Comparison of ENCODE assay signal across 1 cellular context in the genomic region with DNA sequence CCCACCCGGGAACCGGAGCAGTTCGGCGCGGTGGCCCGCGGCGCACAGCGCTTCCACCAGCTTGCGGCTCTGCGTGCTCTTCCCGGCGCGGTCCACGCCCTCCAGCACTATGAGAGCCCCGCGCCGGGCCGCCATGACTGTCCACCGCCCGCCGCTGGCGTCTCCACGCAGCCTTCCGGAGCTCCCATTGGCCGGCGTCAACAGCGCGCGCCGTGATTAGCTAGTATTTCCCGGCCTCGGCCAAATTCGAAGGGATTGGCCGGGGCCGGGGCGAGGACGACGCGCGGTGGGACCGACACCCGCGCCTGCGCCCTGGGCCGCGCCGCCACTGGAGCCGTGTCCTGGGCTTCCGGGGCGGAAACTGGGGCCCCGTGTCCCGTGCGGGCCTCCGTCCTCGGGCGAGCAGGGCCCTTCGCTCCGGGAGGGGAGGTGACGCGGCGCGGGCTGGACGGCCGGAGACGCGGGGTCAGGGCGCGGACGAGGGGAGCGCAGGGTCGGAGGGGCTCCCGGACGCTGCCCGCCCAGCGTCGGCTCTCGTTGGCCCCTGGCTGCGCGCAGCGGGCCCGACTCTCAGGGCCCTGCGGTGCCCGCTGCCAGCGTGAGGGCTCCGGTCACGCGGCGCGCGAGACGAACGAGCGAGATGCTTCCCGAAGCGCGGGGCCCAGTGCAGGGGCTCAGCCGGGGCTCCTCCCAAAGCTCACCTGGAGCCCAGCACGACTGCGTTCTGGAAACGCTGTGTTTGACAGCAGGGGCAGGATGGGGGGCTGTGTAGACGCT.
TF ChIP-seq lines count a peak whose summit lies in the region.

A gene with protein sequence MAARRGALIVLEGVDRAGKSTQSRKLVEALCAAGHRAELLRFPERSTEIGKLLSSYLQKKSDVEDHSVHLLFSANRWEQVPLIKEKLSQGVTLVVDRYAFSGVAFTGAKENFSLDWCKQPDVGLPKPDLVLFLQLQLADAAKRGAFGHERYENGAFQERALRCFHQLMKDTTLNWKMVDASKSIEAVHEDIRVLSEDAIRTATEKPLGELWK (minus strand): TSS at position 167 of the 777 bp plus-strand sequence. CDS start 32 bp downstream, at position 135.

TF ChIP-seq in GM12878, 131 proteins besides CTCF, POLR2A, EP300 and RAD21 (continued from another document and continues in another):
- no peak for TF ChIP-seq SKIL (IDR thresholded peaks at IDR 0.05; ENCODE audit: low read depth, poor library complexity, severe bottlenecking)
- TF ChIP-seq SP1 (IDR thresholded peaks at IDR 0.05; ENCODE audit: low read depth, low read length) = peak; percentile 77
- peak; percentile 50 to 94; a peak in 3 of 4 replicates for TF ChIP-seq BHLHE40 (IDR thresholded peaks at IDR 0.05; ENCODE audit: borderline replicate concordance in 1 of 2, low read depth in 2 of 2, low read length in 1 of 2)
- TF ChIP-seq, protein P1, sequence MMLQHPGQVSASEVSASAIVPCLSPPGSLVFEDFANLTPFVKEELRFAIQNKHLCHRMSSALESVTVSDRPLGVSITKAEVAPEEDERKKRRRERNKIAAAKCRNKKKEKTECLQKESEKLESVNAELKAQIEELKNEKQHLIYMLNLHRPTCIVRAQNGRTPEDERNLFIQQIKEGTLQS (IDR thresholded peaks at IDR 0.05; ENCODE audit: borderline replicate concordance, extremely low read depth, low read depth, low read length) = no peak
- TF ChIP-seq ZBTB40 (IDR thresholded peaks at IDR 0.05; ENCODE audit: borderline replicate concordance) = no peak
- TF ChIP-seq CHD4 (IDR thresholded peaks at IDR 0.05) = no peak
- no peak for TF ChIP-seq EZH2 (IDR thresholded peaks at IDR 0.05; ENCODE audit: borderline replicate concordance, control insufficient read depth, low read depth, low read length)
- TF ChIP-seq PRDM15 (CRISPR knock-in tag; IDR thresholded peaks at IDR 0.05) = no peak
- peak; percentile 80 for TF ChIP-seq ZSCAN29 (IDR thresholded peaks at IDR 0.05)
- no peak for TF ChIP-seq CBX5 (IDR thresholded peaks at IDR 0.05; ENCODE audit: low read depth)
- no peak for TF ChIP-seq NBN (IDR thresholded peaks at IDR 0.05)
- TF ChIP-seq ZNF274 (IDR thresholded peaks at IDR 0.05; ENCODE audit: insufficient read depth, insufficient read length) = no peak
- no peak for TF ChIP-seq ZNF384 (IDR thresholded peaks at IDR 0.05; ENCODE audit: borderline replicate concordance, low read depth, low read length)
- TF ChIP-seq IRF5 (IDR thresholded peaks at IDR 0.05; ENCODE audit: borderline replicate concordance) = no peak
- TF ChIP-seq SUPT20H (IDR thresholded peaks at IDR 0.05; ENCODE audit: borderline replicate concordance, control insufficient read depth, low read depth, low read length) = no peak
- TF ChIP-seq RCOR1 (conservative IDR thresholded peaks at IDR 0.05; ENCODE audit: low read depth, low read length) = 0 out of 2 replicates have a peak, but pooled peaks have one; percentile 35
- peak; percentile 54; the same call in 1 of the 2 replicates for TF ChIP-seq NFXL1 (IDR thresholded peaks at IDR 0.05; ENCODE audit: borderline replicate concordance)
- TF ChIP-seq RB1 (IDR thresholded peaks at IDR 0.05; ENCODE audit: borderline replicate concordance) = no peak; the same call in 1 of the 2 replicates
- TF ChIP-seq GABPA (IDR thresholded peaks at IDR 0.05; ENCODE audit: low read depth) = peak; percentile 43; the same call in 1 of the 2 replicates
- TF ChIP-seq PAX8 (IDR thresholded peaks at IDR 0.05) = no peak
- no peak for TF ChIP-seq USF1 (IDR thresholded peaks at IDR 0.05; ENCODE audit: borderline replicate concordance, extremely low read length, insufficient read depth, low read depth, low read length)
- TF ChIP-seq LARP7 (IDR thresholded peaks at IDR 0.05) = peak; percentile 96
- peak; percentile 7 to 73; a peak in 2 of 3 replicates for TF ChIP-seq EGR1 (IDR thresholded peaks at IDR 0.05; ENCODE audit: borderline replicate concordance in 1 of 2, low read depth in 2 of 2, low read length in 2 of 2)
- peak; percentile 37; the same call in 1 of the 2 replicates for TF ChIP-seq ZNF217 (IDR thresholded peaks at IDR 0.05)
- TF ChIP-seq HDAC6 (IDR thresholded peaks at IDR 0.05; ENCODE audit: unreplicated experiment) = no peak
- TF ChIP-seq, protein P2, sequence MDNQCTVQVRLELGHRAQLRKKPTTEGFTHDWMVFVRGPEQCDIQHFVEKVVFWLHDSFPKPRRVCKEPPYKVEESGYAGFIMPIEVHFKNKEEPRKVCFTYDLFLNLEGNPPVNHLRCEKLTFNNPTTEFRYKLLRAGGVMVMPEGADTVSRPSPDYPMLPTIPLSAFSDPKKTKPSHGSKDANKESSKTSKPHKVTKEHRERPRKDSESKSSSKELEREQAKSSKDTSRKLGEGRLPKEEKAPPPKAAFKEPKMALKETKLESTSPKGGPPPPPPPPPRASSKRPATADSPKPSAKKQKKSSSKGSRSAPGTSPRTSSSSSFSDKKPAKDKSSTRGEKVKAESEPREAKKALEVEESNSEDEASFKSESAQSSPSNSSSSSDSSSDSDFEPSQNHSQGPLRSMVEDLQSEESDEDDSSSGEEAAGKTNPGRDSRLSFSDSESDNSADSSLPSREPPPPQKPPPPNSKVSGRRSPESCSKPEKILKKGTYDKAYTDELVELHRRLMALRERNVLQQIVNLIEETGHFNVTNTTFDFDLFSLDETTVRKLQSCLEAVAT (IDR thresholded peaks at IDR 0.05) = no peak
- peak; percentile 76 for TF ChIP-seq MYC (IDR thresholded peaks at IDR 0.05; ENCODE audit: insufficient read depth, insufficient read length, insufficient replicate concordance, low read length, severe bottlenecking)
- TF ChIP-seq ESRRA (IDR thresholded peaks at IDR 0.05; ENCODE audit: low read length) = no peak
- no peak for TF ChIP-seq NFIC (IDR thresholded peaks at IDR 0.05; ENCODE audit: low read depth, low read length)
- TF ChIP-seq ZNF207 (IDR thresholded peaks at IDR 0.05; ENCODE audit: borderline replicate concordance) = peak; percentile 82
- no peak for TF ChIP-seq RUNX3 (IDR thresholded peaks at IDR 0.05; ENCODE audit: low read length)
- peak; percentile 80 for TF ChIP-seq ZNF687 (IDR thresholded peaks at IDR 0.05)
- TF ChIP-seq TCF7 (IDR thresholded peaks at IDR 0.05; ENCODE audit: borderline replicate concordance) = no peak
- TF ChIP-seq BACH1 (IDR thresholded peaks at IDR 0.05; ENCODE audit: borderline replicate concordance) = peak; percentile 92
- TF ChIP-seq JUND (IDR thresholded peaks at IDR 0.05; ENCODE audit: low read depth, low read length) = no peak
- TF ChIP-seq BCL11A (IDR thresholded peaks at IDR 0.05; ENCODE audit: low read depth, low read length) = no peak
- TF ChIP-seq NR2F1 (conservative IDR thresholded peaks at IDR 0.05) = peak; percentile 88
- no peak; the same call in 1 of the 2 replicates for TF ChIP-seq ZBED1 (IDR thresholded peaks at IDR 0.05; ENCODE audit: borderline replicate concordance)
